Comparison of ENCODE assay signal across 8 cellular contexts in genomic region chr4:67699603-67700002, GRCh38. TPM values are rescaled to one million over a fixed set of nuclear protein-coding genes. Genes with fewer than 3 reads are reported as not detected.
A peak's percentile ranks its signal among the peaks of the same experiment; 100 is the strongest.
DNase-seq lines count a peak whose midpoint lies in the region; ATAC-seq and TF ChIP-seq lines count a peak whose summit lies in the region.

No MANE protein-coding gene starts in this region.

- H3K27me3 ChIP-seq in OCI-LY3 (ENCODE audit: low read depth, low read length) = no peaks in the 10 kb centered on the region
- no peaks in the 10 kb centered on the region for H3K27me3 ChIP-seq in endocrine pancreas (ENCODE audit: control insufficient read depth, insufficient read depth, low read length)
- H3K27me3 ChIP-seq in spleen (replicated peaks in 1 of 7) = no peaks in the 10 kb centered on the region

- peaks cover 3% of the 10 kb centered on the region for H3K36me3 Mint-ChIP-seq in osteocyte (ENCODE audit: unreplicated experiment)

- H3K9me3 Mint-ChIP-seq in osteocyte (ENCODE audit: unreplicated experiment) = no peaks in the 10 kb centered on the region

- no peak for TF ChIP-seq POLR2A in spleen (IDR thresholded peaks at IDR 0.05)

- H3K9me3 ChIP-seq in OCI-LY3 (ENCODE audit: insufficient read depth, low read length) = no peaks in the 10 kb centered on the region
- H3K9me3 ChIP-seq in endocrine pancreas (ENCODE audit: control insufficient read depth, low read length) = no peaks in the 10 kb centered on the region
- H3K9me3 ChIP-seq in spleen = no peaks in the 10 kb centered on the region

- H3K36me3 ChIP-seq in OCI-LY3 (replicated peaks; ENCODE audit: low read depth, low read length) (peaks cover 14% of the 10 kb centered on the region), endocrine pancreas (ENCODE audit: control insufficient read depth, insufficient read depth, low read length) (peaks cover 2% of the 10 kb centered on the region), spleen (peaks cover 0 to 16% (median 0%) of the 10 kb centered on the region in 6 donors)

- no peak for TF ChIP-seq CTCF in GM12865 (IDR thresholded peaks at IDR 0.05; ENCODE audit: insufficient read depth, low read depth, low read length, missing control alignments)
- no peak for TF ChIP-seq CTCF in OCI-LY3 (IDR thresholded peaks at IDR 0.05; ENCODE audit: low read depth, low read length)
- no peak for TF ChIP-seq CTCF in osteocyte (IDR thresholded peaks at IDR 0.05)
- no peak for TF ChIP-seq CTCF in spleen (IDR thresholded peaks at IDR 0.05 in 8 of 11, conservative IDR thresholded peaks at IDR 0.05 in 3 of 11)

- no peak for DNase-seq in GM12865 (ENCODE audit: low read depth)
- DNase-seq in osteocyte (ENCODE audit: extremely low spot score, unreplicated experiment) = no peak
- DNase-seq in spleen = no peak
- no peak for DNase-seq in stimulated activated CD4-positive, alpha-beta T cell treated with anti-CD3 and anti-CD28 coated beads, Interleukin-4, amount 100 ng/mL, for 1 hour
- DNase-seq in NCI-H2029 (lab: John Stamatoyannopoulos, UW) = no peak

- peak overlapping the region; percentile 61 for H3K4me2 ChIP-seq in OCI-LY3 (ENCODE audit: low read length)

- peak overlapping the region; percentile 90 for H3K9ac ChIP-seq in OCI-LY3 (ENCODE audit: low read length)
- H3K9ac ChIP-seq in endocrine pancreas (ENCODE audit: control insufficient read depth, insufficient read depth, low read length) = no peak overlapping the region

- peaks cover 22% of the 10 kb centered on the region for H3K4me1 Mint-ChIP-seq in osteocyte (ENCODE audit: unreplicated experiment)

- peak overlapping the region; percentile 92 for H3K4me3 ChIP-seq in GM12865 (ENCODE audit: low read depth, low read length)
- H3K4me3 ChIP-seq in OCI-LY3 (ENCODE audit: low read length) = peak overlapping the region; percentile 90
- H3K4me3 ChIP-seq in endocrine pancreas (ENCODE audit: control insufficient read depth, insufficient read depth, low read length) = peak overlapping the region; percentile 73
- peak overlapping the region in 4 of 8 donors; percentile 81 to 93 (median 90) for H3K4me3 ChIP-seq in spleen

- intact Hi-C loops in spleen (cut with DNase I; ENCODE audit: low total_unique reads) = loop anchor here (10.0 kb wide), 1 partner anchor 145 kb away; the partner anchor contains the start of gene STAP1

- H3K27ac ChIP-seq in OCI-LY3 (ENCODE audit: low read length) = 0 out of 2 replicates have a peak overlapping the region, but pooled peaks have one; percentile 67
- H3K27ac ChIP-seq in spleen = peak overlapping the region in 3 of 8 donors; percentile 94 to 95 (median 94)

- peaks cover 8% of the 10 kb centered on the region; the same call in 1 of the 2 replicates for H4K20me1 ChIP-seq in OCI-LY3 (ENCODE audit: insufficient read depth, low read length)

- 90 to 95% (median 94%) methylated on average over 18 of the region's 18 CpGs for WGBS in spleen, 5 donors

- H2AFZ ChIP-seq in OCI-LY3 (ENCODE audit: low read depth, low read length) = no peak overlapping the region

- peaks cover 63% of the 10 kb centered on the region for H3K79me2 ChIP-seq in OCI-LY3 (ENCODE audit: low read length)

- peaks cover 15% of the 10 kb centered on the region for H3K4me1 ChIP-seq in OCI-LY3 (ENCODE audit: low read length)
- peaks cover 10% of the 10 kb centered on the region for H3K4me1 ChIP-seq in endocrine pancreas (ENCODE audit: control insufficient read depth, insufficient read depth, low read length)
- H3K4me1 ChIP-seq in spleen = peaks cover 5 to 57% (median 37%) of the 10 kb centered on the region in 6 donors

- peak overlapping the region; percentile 89 for H3K4me3 Mint-ChIP-seq in osteocyte (ENCODE audit: unreplicated experiment)

- no peaks in the 10 kb centered on the region for H3K27me3 Mint-ChIP-seq in osteocyte (ENCODE audit: unreplicated experiment)

- ATAC-seq in GM21825 (IDR thresholded peaks at IDR 0.05; ENCODE audit: unreplicated experiment) = no peak

- H3K27ac Mint-ChIP-seq in osteocyte (ENCODE audit: unreplicated experiment) = peak overlapping the region; percentile 89

RNA-seq across cellular contexts. Expression of gene UBA6, which starts 1.4 kb away (rescaled TPM):
- total RNA-seq in osteocyte (59.6 and 66.1 TPM in 2 replicates), spleen (100 to 1,000 TPM in 2 of 7 donors, 10 to 100 TPM in 5; 58.6 to 144 (median 75.9) TPM)
- 1 to 10 TPM; 5.8 to 7.2 (median 6.8) TPM for polyA plus RNA-seq in spleen

RNA-seq across cellular contexts. Expression of gene GNRHR, which starts 54.6 kb away (rescaled TPM):
- total RNA-seq in osteocyte (not detected in 2 replicates), spleen (under 1 TPM in 1 of 7 donors, not detected in 6; 0.37 TPM)
- not detected for polyA plus RNA-seq in spleen
